Comparison of ENCODE assay signal across 8 cellular contexts in genomic region chr11:77066229-77067023, GRCh38. TPM values are rescaled to one million over a fixed set of nuclear protein-coding genes. Genes with fewer than 3 reads are reported as not detected.
DNase-seq lines count a peak whose midpoint lies in the region; ATAC-seq and TF ChIP-seq lines count a peak whose summit lies in the region.

CAPN5 (plus strand) TSS chr11:77066971; CDS start chr11:77084887, 17,916 bp downstream.

- H3K27me3 Mint-ChIP-seq in activated CD4-positive, alpha-beta T cell treated with anti-CD3 and anti-CD28 coated beads, Interleukin-2, amount 10 ng/mL, durations not matched to agents 7 days and 5 days = peaks cover 18% of the 10 kb centered on the region

- H3K4me1 ChIP-seq in BE2C = peaks cover 10% of the 10 kb centered on the region; the same call in 1 of the 2 replicates
- H3K4me1 ChIP-seq in liver (ENCODE audit: control insufficient read depth in 4 of 4, insufficient read depth in 4 of 4, low read length in 3 of 4) = peaks cover 9 to 71% (median 54%) of the 10 kb centered on the region in 4 donors

- under 1% methylated on average over 67 of the region's 67 CpGs for WGBS in liver

- TF ChIP-seq CTCF in BE2C (IDR thresholded peaks at IDR 0.05; ENCODE audit: low read depth, low read length) (peak; percentile 38), liver (IDR thresholded peaks at IDR 0.05; ENCODE audit: low read depth, low read length, missing input control) (peak; percentile 24)

- H3K36me3 ChIP-seq in BE2C (no peaks in the 10 kb centered on the region), liver (ENCODE audit: control insufficient read depth in 4 of 4, insufficient read depth in 3 of 4, low read depth in 1 of 4, low read length in 3 of 4) (no peaks in the 10 kb centered on the region)

- peak; percentile 83 for ATAC-seq in GM19043 (IDR thresholded peaks at IDR 0.05; ENCODE audit: low read depth, unreplicated experiment)
- ATAC-seq in HG03354 (IDR thresholded peaks at IDR 0.05; ENCODE audit: poor library complexity, severe bottlenecking, unreplicated experiment) = peak; percentile 91

- H3K9ac ChIP-seq in liver (ENCODE audit: low read depth in 1 of 2, low read length in 2 of 2) = peak within 1 kb of the TSS; percentile 76 to 88

- H3K4me1 Mint-ChIP-seq in activated CD4-positive, alpha-beta T cell treated with anti-CD3 and anti-CD28 coated beads, Interleukin-2, amount 10 ng/mL, durations not matched to agents 7 days and 5 days = peaks cover 6% of the 10 kb centered on the region

- POLR2A ChIA-PET in activated CD4-positive, alpha-beta T cell treated with anti-CD3 and anti-CD28 coated beads, Interleukin-2, amount 10 ng/mL, durations not matched to agents 7 days and 5 days (lab: Charles Lee) = no interaction called here

- peak in 1 of 2 donors; percentile 5 for TF ChIP-seq RAD21 in liver (IDR thresholded peaks at IDR 0.05)

- H3K4me3 Mint-ChIP-seq in activated CD4-positive, alpha-beta T cell treated with anti-CD3 and anti-CD28 coated beads, Interleukin-2, amount 10 ng/mL, durations not matched to agents 7 days and 5 days = peak within 1 kb of the TSS; percentile 76

- H3K4me3 ChIP-seq in BE2C (ENCODE audit: low read depth, low read length) (peak within 1 kb of the TSS; percentile 79), liver (ENCODE audit: low read depth in 1 of 3, low read length in 3 of 3) (peak within 1 kb of the TSS; percentile 55 to 84 (median 64))

- H3K36me3 Mint-ChIP-seq in activated CD4-positive, alpha-beta T cell treated with anti-CD3 and anti-CD28 coated beads, Interleukin-2, amount 10 ng/mL, durations not matched to agents 7 days and 5 days (ENCODE audit: low read depth) = no peaks in the 10 kb centered on the region

- no peaks in the 10 kb centered on the region for H3K9me3 Mint-ChIP-seq in activated CD4-positive, alpha-beta T cell treated with anti-CD3 and anti-CD28 coated beads, Interleukin-2, amount 10 ng/mL, durations not matched to agents 7 days and 5 days

- H3K9me3 ChIP-seq in BE2C = no peaks in the 10 kb centered on the region
- no peaks in the 10 kb centered on the region for H3K9me3 ChIP-seq in liver (ENCODE audit: control insufficient read depth in 4 of 4, low read length in 3 of 4)

- CTCF ChIA-PET in activated CD4-positive, alpha-beta T cell treated with anti-CD3 and anti-CD28 coated beads, Interleukin-2, amount 10 ng/mL, durations not matched to agents 7 days and 5 days (lab: Charles Lee) = interaction anchor here (0.8 to 2.4 kb wide), 4 partner anchors 8 to 25 kb away, joined by 3 to 10 read pairs (median 4); no protein-coding TSS in a partner anchor

- DNase-seq in BE2C (peak; percentile 98), NCI-H510A treated with DMSO at 0.1 percent for 48 hours (lab: John Stamatoyannopoulos, UW) (peak; percentile 81), dedifferentiated amniotic fluid mesenchymal stem cell (ENCODE audit: extremely low spot score) (peak; percentile 80)
- peak; percentile 81 for DNase-seq in activated CD4-positive, alpha-beta T cell treated with anti-CD3 and anti-CD28 coated beads, Interleukin-2, amount 10 ng/mL, durations not matched to agents 7 days and 5 days
- peak; percentile 80 to 86 for DNase-seq in stimulated activated CD4-positive, alpha-beta T cell treated with anti-CD3 and anti-CD28 coated beads, Interleukin-2, amount 100 ng/mL, for 48 hours

- H3K27ac ChIP-seq in liver (ENCODE audit: low read depth in 1 of 2, low read length in 2 of 2) = peak within 1 kb of the TSS; percentile 94

- H3K27me3 ChIP-seq in BE2C = no peaks in the 10 kb centered on the region
- H3K27me3 ChIP-seq in liver (ENCODE audit: control insufficient read depth in 4 of 4, insufficient read depth in 4 of 4, low read length in 3 of 4) = no peaks in the 10 kb centered on the region

- peak within 1 kb of the TSS; percentile 54 for H3K27ac Mint-ChIP-seq in activated CD4-positive, alpha-beta T cell treated with anti-CD3 and anti-CD28 coated beads, Interleukin-2, amount 10 ng/mL, durations not matched to agents 7 days and 5 days

TF ChIP-seq in liver, 16 proteins besides CTCF, POLR2A, EP300 and RAD21:
- TF ChIP-seq REST (IDR thresholded peaks at IDR 0.05) (peak; percentile 49), FOXA2 (IDR thresholded peaks at IDR 0.05) (no peak), FOXA1 (IDR thresholded peaks at IDR 0.05) (no peak), HNF4G (IDR thresholded peaks at IDR 0.05) (no peak), YY1 (IDR thresholded peaks at IDR 0.05) (peak; percentile 44), RXRA (IDR thresholded peaks at IDR 0.05) (no peak), NR2F2 (IDR thresholded peaks at IDR 0.05) (no peak), MAX (IDR thresholded peaks at IDR 0.05) (no peak)
- TF ChIP-seq, protein P1, sequence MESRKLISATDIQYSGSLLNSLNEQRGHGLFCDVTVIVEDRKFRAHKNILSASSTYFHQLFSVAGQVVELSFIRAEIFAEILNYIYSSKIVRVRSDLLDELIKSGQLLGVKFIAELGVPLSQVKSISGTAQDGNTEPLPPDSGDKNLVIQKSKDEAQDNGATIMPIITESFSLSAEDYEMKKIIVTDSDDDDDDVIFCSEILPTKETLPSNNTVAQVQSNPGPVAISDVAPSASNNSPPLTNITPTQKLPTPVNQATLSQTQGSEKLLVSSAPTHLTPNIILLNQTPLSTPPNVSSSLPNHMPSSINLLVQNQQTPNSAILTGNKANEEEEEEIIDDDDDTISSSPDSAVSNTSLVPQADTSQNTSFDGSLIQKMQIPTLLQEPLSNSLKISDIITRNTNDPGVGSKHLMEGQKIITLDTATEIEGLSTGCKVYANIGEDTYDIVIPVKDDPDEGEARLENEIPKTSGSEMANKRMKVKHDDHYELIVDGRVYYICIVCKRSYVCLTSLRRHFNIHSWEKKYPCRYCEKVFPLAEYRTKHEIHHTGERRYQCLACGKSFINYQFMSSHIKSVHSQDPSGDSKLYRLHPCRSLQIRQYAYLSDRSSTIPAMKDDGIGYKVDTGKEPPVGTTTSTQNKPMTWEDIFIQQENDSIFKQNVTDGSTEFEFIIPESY (IDR thresholded peaks at IDR 0.05) = no peak
TF ChIP-seq in liver: peak in this region for 2.

RNA-seq across cellular contexts. Expression of gene CAPN5, which starts in this region (rescaled TPM):
- polyA plus RNA-seq in BE2C (2012; ENCODE audit: insufficient read depth, insufficient read length, low read depth) = 13.2 TPM
- under 1 TPM; 0.81 to 0.89 TPM for total RNA-seq in activated CD4-positive, alpha-beta T cell treated with anti-CD3 and anti-CD28 coated beads, Interleukin-2, amount 10 ng/mL, durations not matched to agents 7 days and 5 days
- 10 to 100 TPM in 1 of 2 donors, 1 to 10 TPM in 1; 6.5 to 25.8 TPM for total RNA-seq in liver
- 10 to 100 TPM; 18.1 to 18.3 TPM for polyA plus RNA-seq in liver

Comparison
In these comparisons a context has a peak if more than half of its experiments do, and no peak if none do; other contexts are left out.
1. Peak in every context shown above with its lines: DNase-seq, ATAC-seq, H3K4me3 ChIP-seq and H3K27ac ChIP-seq.
2. Peak in DNase-seq in activated CD4-positive, alpha-beta T cell treated with anti-CD3 and anti-CD28 coated beads, Interleukin-2, amount 10 ng/mL, durations not matched to agents 7 days and 5 days; RNA of the gene not detected or under 1 TPM.